8 cellular contexts compared by ENCODE assay signal in genomic region chr15:70094690-70095311, GRCh38. TPM values are rescaled to one million over a fixed set of nuclear protein-coding genes. Genes with fewer than 3 reads are reported as not detected.
A peak's percentile ranks its signal among the peaks of the same experiment; 100 is the strongest.
DNase-seq lines count a peak whose midpoint lies in the region; ATAC-seq and TF ChIP-seq lines count a peak whose summit lies in the region.

No MANE protein-coding gene starts in this region.

- TF ChIP-seq CTCF in left ventricle myocardium inferior (IDR thresholded peaks at IDR 0.05; ENCODE audit: borderline replicate concordance), result no peak

- no peaks in the 10 kb centered on the region for H3K27me3 Mint-ChIP-seq in activated T-cell treated with anti-CD3 and anti-CD28 coated beads, Interleukin-2, amount 50 U/mL, for 4 hours (ENCODE audit: low read depth)
- H3K27me3 Mint-ChIP-seq in immature natural killer cell (ENCODE audit: low read depth in 3 of 3), result peaks cover 20 to 47% (median 30%) of the 10 kb centered on the region in 3 donors

- no peaks in the 10 kb centered on the region for H3K9me3 ChIP-seq in left ventricle myocardium inferior (replicated peaks)

- H3K4me3 Mint-ChIP-seq in activated T-cell treated with anti-CD3 and anti-CD28 coated beads, Interleukin-2, amount 50 U/mL, for 4 hours, result peak overlapping the region; percentile 97
- H3K4me3 Mint-ChIP-seq in immature natural killer cell, result peak overlapping the region; percentile 76 to 81 (median 78)

- H3K36me3 Mint-ChIP-seq in activated T-cell treated with anti-CD3 and anti-CD28 coated beads, Interleukin-2, amount 50 U/mL, for 4 hours (ENCODE audit: insufficient read depth), result peaks cover 43% of the 10 kb centered on the region
- peaks cover 15 to 39% (median 25%) of the 10 kb centered on the region in 3 donors for H3K36me3 Mint-ChIP-seq in immature natural killer cell

- intact Hi-C loops in left ventricle myocardium inferior (cut with micrococcal nuclease) (no loop called here), Right ventricle myocardium superior (cut with DNase I) (no loop called here)

- no peaks in the 10 kb centered on the region for H3K9me3 Mint-ChIP-seq in activated T-cell treated with anti-CD3 and anti-CD28 coated beads, Interleukin-2, amount 50 U/mL, for 4 hours
- no peaks in the 10 kb centered on the region for H3K9me3 Mint-ChIP-seq in immature natural killer cell

- H3K27ac Mint-ChIP-seq in immature natural killer cell, result peak overlapping the region in 2 of 6 donors; percentile 21 to 58

- H3K4me1 Mint-ChIP-seq in activated T-cell treated with anti-CD3 and anti-CD28 coated beads, Interleukin-2, amount 50 U/mL, for 4 hours (ENCODE audit: low read depth), result peaks cover 54% of the 10 kb centered on the region
- peaks cover 60 to 81% of the 10 kb centered on the region in 2 donors for H3K4me1 Mint-ChIP-seq in immature natural killer cell

- H3K4me1 ChIP-seq in left ventricle myocardium inferior, result peaks cover 88% of the 10 kb centered on the region

- H3K4me3 ChIP-seq in left ventricle myocardium inferior, result peak overlapping the region; percentile 88

- ATAC-seq in Right ventricle myocardium superior (ENCODE audit: poor library complexity) (no peak), GM19351 (IDR thresholded peaks at IDR 0.05; ENCODE audit: unreplicated experiment) (no peak), HG02885 (IDR thresholded peaks at IDR 0.05; ENCODE audit: poor library complexity, unreplicated experiment) (no peak)
- ATAC-seq in activated T-cell treated with anti-CD3 and anti-CD28 coated beads, Interleukin-2, amount 50 U/mL, for 4 hours, result no peak

- DNase-seq in left ventricle myocardium inferior (no peak), Right ventricle myocardium superior (no peak), immature natural killer cell (no peak), superior temporal gyrus (ENCODE audit: extremely low spot score) (peak; percentile 53), cortex of kidney (lab: John Stamatoyannopoulos, UW) (no peak)
- no peak for DNase-seq in activated T-cell treated with anti-CD3 and anti-CD28 coated beads, Interleukin-2, amount 50 U/mL, for 4 hours

- H3K36me3 ChIP-seq in left ventricle myocardium inferior, result no peaks in the 10 kb centered on the region

- H3K27ac ChIP-seq in left ventricle myocardium inferior (replicated peaks), result peak overlapping the region; percentile 97

- peaks cover 12% of the 10 kb centered on the region for H3K27me3 ChIP-seq in left ventricle myocardium inferior (ENCODE audit: low read depth)

RNA-seq across cellular contexts. Expression of gene TLE3, which starts 2.9 kb away (rescaled TPM):
- total RNA-seq in left ventricle myocardium inferior (17.8 TPM), Right ventricle myocardium superior (13.4 TPM)
- total RNA-seq in activated T-cell treated with anti-CD3 and anti-CD28 coated beads, Interleukin-2, amount 50 U/mL, for 4 hours, result 100 to 1,000 TPM; 115 to 153 (median 139) TPM
- 10 to 100 TPM in 1 of 3 donors, 1 to 10 TPM in 1, under 1 TPM in 1; 0.06 to 18.6 (median 3.9) TPM for polyA plus RNA-seq in immature natural killer cell
